Comparison of ENCODE assay signal across 8 cellular contexts in genomic region chr7:42227931-42228591, GRCh38. TPM values are rescaled to one million over a fixed set of nuclear protein-coding genes. Genes with fewer than 3 reads are reported as not detected.
DNase-seq lines count a peak whose midpoint lies in the region; ATAC-seq and TF ChIP-seq lines count a peak whose summit lies in the region.

No MANE protein-coding gene starts in this region.

- POLR2A ChIA-PET in activated CD8-positive, alpha-beta T cell treated with anti-CD3 and anti-CD28 coated beads for 36 hours (lab: Charles Lee) = no interaction called here

- H3K27ac Mint-ChIP-seq in activated CD8-positive, alpha-beta T cell treated with anti-CD3 and anti-CD28 coated beads for 36 hours = no peak overlapping the region
- no peak overlapping the region for H3K27ac Mint-ChIP-seq in stimulated activated effector memory CD8-positive, alpha-beta T cell treated with anti-CD3 and anti-CD28 coated beads, Interleukin-12 subunit alpha, Interleukin-12 subunit beta, amount 100 ng/mL, for 72 hours

- CTCF ChIA-PET in activated CD8-positive, alpha-beta T cell treated with anti-CD3 and anti-CD28 coated beads for 36 hours (lab: Charles Lee) = interaction anchor here (1.2 kb wide), 1 partner anchor 10 kb away, joined by 3 read pairs; no protein-coding TSS in a partner anchor

- intact Hi-C loops in activated CD8-positive, alpha-beta T cell treated with anti-CD3 and anti-CD28 coated beads for 36 hours (cut with micrococcal nuclease) = no loop called here

- H3K27me3 Mint-ChIP-seq in activated CD8-positive, alpha-beta T cell treated with anti-CD3 and anti-CD28 coated beads for 36 hours = peaks cover 58% of the 10 kb centered on the region

- H3K4me3 Mint-ChIP-seq in activated CD8-positive, alpha-beta T cell treated with anti-CD3 and anti-CD28 coated beads for 36 hours = peak overlapping the region; percentile 50
- H3K4me3 Mint-ChIP-seq in stimulated activated effector memory CD8-positive, alpha-beta T cell treated with anti-CD3 and anti-CD28 coated beads, Interleukin-12 subunit alpha, Interleukin-12 subunit beta, amount 100 ng/mL, for 72 hours = peak overlapping the region; percentile 14

- no peaks in the 10 kb centered on the region for H3K36me3 Mint-ChIP-seq in activated CD8-positive, alpha-beta T cell treated with anti-CD3 and anti-CD28 coated beads for 36 hours (ENCODE audit: low read depth)
- no peaks in the 10 kb centered on the region for H3K36me3 Mint-ChIP-seq in stimulated activated effector memory CD8-positive, alpha-beta T cell treated with anti-CD3 and anti-CD28 coated beads, Interleukin-12 subunit alpha, Interleukin-12 subunit beta, amount 100 ng/mL, for 72 hours

- TF ChIP-seq CTCF in activated CD8-positive, alpha-beta T cell treated with anti-CD3 and anti-CD28 coated beads for 36 hours (IDR thresholded peaks at IDR 0.05) = no peak

- peak; percentile 44 for DNase-seq in activated CD8-positive, alpha-beta T cell treated with anti-CD3 and anti-CD28 coated beads for 36 hours
- DNase-seq in hepatic stellate cell (ENCODE audit: low spot score) = peak; percentile 22
- DNase-seq in stimulated activated effector memory CD8-positive, alpha-beta T cell treated with anti-CD3 and anti-CD28 coated beads, Interleukin-12 subunit alpha, Interleukin-12 subunit beta, amount 100 ng/mL, for 72 hours (ENCODE audit: low spot score in 2 of 2) = no peak
- no peak for DNase-seq in NCI-H748 treated with DMSO at 0.1 percent for 48 hours (lab: John Stamatoyannopoulos, UW)
- DNase-seq in stimulated activated naive CD4-positive, alpha-beta T cell treated with Interleukin-2 at 50 U/mL for 16 hours (lab: John Stamatoyannopoulos, UW) = no peak
- DNase-seq in SW 1271 (lab: John Stamatoyannopoulos, UW) = no peak
- DNase-seq in NCI-H1092 (lab: John Stamatoyannopoulos, UW) = no peak

- peaks cover 3% of the 10 kb centered on the region for H3K4me1 Mint-ChIP-seq in activated CD8-positive, alpha-beta T cell treated with anti-CD3 and anti-CD28 coated beads for 36 hours (ENCODE audit: low read depth)
- H3K4me1 Mint-ChIP-seq in stimulated activated effector memory CD8-positive, alpha-beta T cell treated with anti-CD3 and anti-CD28 coated beads, Interleukin-12 subunit alpha, Interleukin-12 subunit beta, amount 100 ng/mL, for 72 hours = no peaks in the 10 kb centered on the region

- ATAC-seq in GM21619 (IDR thresholded peaks at IDR 0.05; ENCODE audit: unreplicated experiment) = peak; percentile 20
- ATAC-seq in activated CD8-positive, alpha-beta T cell treated with anti-CD3 and anti-CD28 coated beads for 36 hours = peak; percentile 58
- peak; percentile 28 for ATAC-seq in stimulated activated effector memory CD8-positive, alpha-beta T cell treated with anti-CD3 and anti-CD28 coated beads, Interleukin-12 subunit alpha, Interleukin-12 subunit beta, amount 100 ng/mL, for 72 hours

- no peaks in the 10 kb centered on the region for H3K9me3 Mint-ChIP-seq in activated CD8-positive, alpha-beta T cell treated with anti-CD3 and anti-CD28 coated beads for 36 hours
- H3K9me3 Mint-ChIP-seq in stimulated activated effector memory CD8-positive, alpha-beta T cell treated with anti-CD3 and anti-CD28 coated beads, Interleukin-12 subunit alpha, Interleukin-12 subunit beta, amount 100 ng/mL, for 72 hours = no peaks in the 10 kb centered on the region

RNA-seq across cellular contexts. Expression of gene GLI3, which starts 8.9 kb away (rescaled TPM):
- total RNA-seq in activated CD8-positive, alpha-beta T cell treated with anti-CD3 and anti-CD28 coated beads for 36 hours = not detected

Comparison
In these comparisons a context has a peak if more than half of its experiments do, and no peak if none do; other contexts are left out.
1. DNase-seq: peak in activated CD8-positive, alpha-beta T cell treated with anti-CD3 and anti-CD28 coated beads for 36 hours (single experiment) and hepatic stellate cell (single experiment); none in stimulated activated effector memory CD8-positive, alpha-beta T cell treated with anti-CD3 and anti-CD28 coated beads, Interleukin-12 subunit alpha, Interleukin-12 subunit beta, amount 100 ng/mL, for 72 hours (0 of 2), NCI-H748 treated with DMSO at 0.1 percent for 48 hours (single experiment), stimulated activated naive CD4-positive, alpha-beta T cell treated with Interleukin-2 at 50 U/mL for 16 hours (single experiment), SW 1271 (0 of 2) and NCI-H1092 (single experiment).
2. Peak in every context shown above with its lines, with median percentiles within 50 percentile points of each other: ATAC-seq.